ENCODE assay signal across 15 cellular contexts in the genomic region with DNA sequence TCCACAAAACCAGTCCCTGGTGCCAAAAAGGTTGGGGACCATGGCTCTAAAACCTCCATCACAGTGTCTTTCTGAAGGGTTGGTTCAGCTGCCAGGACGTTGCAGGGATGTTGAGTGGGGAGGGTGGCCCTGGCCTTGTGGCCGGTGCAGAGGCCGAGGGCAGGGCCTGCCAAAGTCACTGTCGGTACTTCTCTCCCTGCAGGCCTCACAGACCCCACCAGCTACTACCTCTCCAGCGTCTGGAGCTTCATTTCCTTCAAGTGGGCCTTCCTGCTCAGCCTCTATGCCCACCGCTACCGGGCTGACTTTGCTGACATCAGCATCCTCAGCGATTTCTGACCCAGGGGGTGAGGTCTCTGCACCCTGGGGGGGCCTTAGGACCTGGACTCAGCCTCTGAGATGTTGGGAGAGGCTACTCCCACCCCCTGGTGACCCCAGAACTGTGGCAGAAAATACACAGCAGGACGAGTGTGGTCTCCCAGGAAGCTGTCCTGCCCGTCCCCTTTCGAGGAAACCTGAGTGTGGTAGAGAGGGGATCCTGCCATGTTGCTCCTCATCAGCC. TPM values are rescaled to one million over a fixed set of nuclear protein-coding genes. Genes with fewer than 3 reads are reported as not detected.
DNase-seq lines count a peak whose midpoint lies in the region; ATAC-seq and TF ChIP-seq lines count a peak whose summit lies in the region.
"Had no signal": no experiment of that assay in that cellular context is flagged by ENCODE, and none has a peak within 500 bp of the region (broad histone marks: within the 10 kb centered on the region; RNA-seq: fewer than 3 reads in every experiment).

No MANE protein-coding gene starts in this region.

- no peaks in the 10 kb centered on the region for H3K27me3 Mint-ChIP-seq in activated naive CD8-positive, alpha-beta T cell treated with anti-CD3 and anti-CD28 coated beads for 36 hours
- H3K27me3 Mint-ChIP-seq: dendritic cell treated with granulocyte-macrophage colony-stimulating factor and Interleukin-4, amounts not matched to agents 40 ng/mL and 50 ng/mL, for 4 days; stimulated activated naive B cell treated with anti-CD40 and anti-IgM and Interleukin-4, amounts not matched to agents 10 μg/mL and 1 μg/mL and 100 μg/mL, for 72 hours had no signal

- intact Hi-C loops in heart right ventricle (cut with DNase I): loop anchor here (1.0 to 10.0 kb wide), 11 partner anchors 18 to 68 kb away; partner anchors contain the start of gene HDAC7 (in 1 of the 10)
- intact Hi-C loops in Right ventricle myocardium inferior (cut with DNase I): loop anchor here (1.0 to 5.0 kb wide), 3 partner anchors 57 to 128 kb away; no protein-coding TSS in a partner anchor
- intact Hi-C loops in right cardiac atrium (cut with DNase I): loop anchor here (2.0 to 10.0 kb wide), 3 partner anchors 55 to 59 kb away; no protein-coding TSS in a partner anchor
- intact Hi-C loops in tibial artery (cut with DNase I; ENCODE audit: low total_unique reads): loop anchor here (2.0 to 5.0 kb wide), 2 partner anchors 38 to 59 kb away; no protein-coding TSS in a partner anchor

- in situ Hi-C loops in brain microvascular endothelial cell (cut with HindIII; ENCODE audit: low pct_ligation_motif_present, low sequenced_read_pairs): no loop called here

- no peaks in the 10 kb centered on the region for H3K9me3 Mint-ChIP-seq in activated naive CD8-positive, alpha-beta T cell treated with anti-CD3 and anti-CD28 coated beads for 36 hours
- H3K9me3 Mint-ChIP-seq: activated T-helper 1 cell treated with anti-CD3 and anti-CD28 coated beads, Interleukin-12 subunit alpha, Interleukin-12 subunit beta, Interleukin-2, Interleukin-4 antibody, amounts not matched to agents 30 ng/mL and 10 ng/mL and 1 ng/mL, durations not matched to agents 14 hours and 24 hours and 36 hours; dendritic cell treated with granulocyte-macrophage colony-stimulating factor and Interleukin-4, amounts not matched to agents 40 ng/mL and 50 ng/mL, for 4 days; stimulated activated naive B cell treated with anti-CD40 and anti-IgM and Interleukin-4, amounts not matched to agents 10 μg/mL and 1 μg/mL and 100 μg/mL, for 72 hours had no signal

- H3K36me3 ChIP-seq in heart right ventricle (peaks cover 0 to 49% (median 22%) of the 10 kb centered on the region in 9 donors), tibial artery (peaks cover 23 to 45% (median 42%) of the 10 kb centered on the region in 3 donors), brain microvascular endothelial cell (replicated peaks) (peaks cover 34% of the 10 kb centered on the region)

- ATAC-seq in heart right ventricle: peak in 5 of 8 donors; percentile 4 to 15 (median 8)
- no peak for ATAC-seq in Right ventricle myocardium inferior
- peak; percentile 2 to 14 for ATAC-seq in right cardiac atrium

- H3K27ac ChIP-seq in heart right ventricle: peak overlapping the region in 3 of 10 donors; percentile 17 to 52 (median 39)
- H3K27ac ChIP-seq in right cardiac atrium (ENCODE audit: low read length): no peak overlapping the region
- H3K27ac ChIP-seq in tibial artery: peak overlapping the region; percentile 23 to 38
- H3K27ac ChIP-seq in brain microvascular endothelial cell: no peak overlapping the region
- H3K27ac ChIP-seq: parathyroid adenoma had no signal

- H3K36me3 Mint-ChIP-seq in activated naive CD8-positive, alpha-beta T cell treated with anti-CD3 and anti-CD28 coated beads for 36 hours: peaks cover 6% of the 10 kb centered on the region

- H3K4me1 ChIP-seq in heart right ventricle: peaks cover 17 to 69% (median 46%) of the 10 kb centered on the region in 9 donors
- peaks cover 26% of the 10 kb centered on the region for H3K4me1 ChIP-seq in right cardiac atrium (ENCODE audit: control insufficient read depth, insufficient read depth, low read length)
- H3K4me1 ChIP-seq in tibial artery: peaks cover 0 to 49% (median 47%) of the 10 kb centered on the region in 4 donors

- DNase-seq in heart right ventricle (no peak), Right ventricle myocardium inferior (ENCODE audit: missing footprints) (no peak), right cardiac atrium (peak; percentile 23 to 67 (median 58)), tibial artery (no peak), brain microvascular endothelial cell (no peak), NCI-H526 treated with DMSO at 0.1 percent for 48 hours (lab: John Stamatoyannopoulos, UW) (no peak), iPS-NIHi11 (ENCODE audit: low spot score) (no peak)
- no peak for DNase-seq in activated naive CD8-positive, alpha-beta T cell treated with anti-CD3 and anti-CD28 coated beads for 36 hours

- H3K4me1 Mint-ChIP-seq in activated naive CD8-positive, alpha-beta T cell treated with anti-CD3 and anti-CD28 coated beads for 36 hours: peaks cover 20% of the 10 kb centered on the region

- WGBS in heart right ventricle, 2 donors: 64 to 68% methylated on average over 11 of the region's 11 CpGs
- WGBS in right cardiac atrium: 53% methylated on average over 11 of the region's 11 CpGs

- H3K4me3 Mint-ChIP-seq in activated naive CD8-positive, alpha-beta T cell treated with anti-CD3 and anti-CD28 coated beads for 36 hours: no peak overlapping the region
- H3K4me3 Mint-ChIP-seq: activated T-helper 1 cell treated with anti-CD3 and anti-CD28 coated beads, Interleukin-12 subunit alpha, Interleukin-12 subunit beta, Interleukin-2, Interleukin-4 antibody, amounts not matched to agents 30 ng/mL and 10 ng/mL and 1 ng/mL, durations not matched to agents 14 hours and 24 hours and 36 hours; dendritic cell treated with granulocyte-macrophage colony-stimulating factor and Interleukin-4, amounts not matched to agents 40 ng/mL and 50 ng/mL, for 4 days had no signal

- no peak overlapping the region for H3K4me3 ChIP-seq in heart right ventricle
- H3K4me3 ChIP-seq in right cardiac atrium (ENCODE audit: low read length): no peak overlapping the region
- no peak overlapping the region for H3K4me3 ChIP-seq in tibial artery
- no peak overlapping the region for H3K4me3 ChIP-seq in brain microvascular endothelial cell (ENCODE audit: low read depth, low read length)
- H3K4me3 ChIP-seq: smooth muscle cell had no signal

- peak overlapping the region; percentile 5 for H3K27ac Mint-ChIP-seq in activated naive CD8-positive, alpha-beta T cell treated with anti-CD3 and anti-CD28 coated beads for 36 hours
- H3K27ac Mint-ChIP-seq: dendritic cell treated with granulocyte-macrophage colony-stimulating factor and Interleukin-4, amounts not matched to agents 40 ng/mL and 50 ng/mL, for 4 days had no signal

- H3K9me3 ChIP-seq in heart right ventricle (no peaks in the 10 kb centered on the region), right cardiac atrium (ENCODE audit: control insufficient read depth, low read length) (no peaks in the 10 kb centered on the region), tibial artery (no peaks in the 10 kb centered on the region)

- no peaks in the 10 kb centered on the region for H3K27me3 ChIP-seq in heart right ventricle
- H3K27me3 ChIP-seq in right cardiac atrium (ENCODE audit: control insufficient read depth, insufficient read depth): no peaks in the 10 kb centered on the region
- no peaks in the 10 kb centered on the region for H3K27me3 ChIP-seq in tibial artery
- no peaks in the 10 kb centered on the region for H3K27me3 ChIP-seq in brain microvascular endothelial cell (replicated peaks)

- no peak for TF ChIP-seq CTCF in heart right ventricle (IDR thresholded peaks at IDR 0.05)
- TF ChIP-seq CTCF in tibial artery (IDR thresholded peaks at IDR 0.05): no peak
- TF ChIP-seq CTCF in brain microvascular endothelial cell (IDR thresholded peaks at IDR 0.05; ENCODE audit: low read depth, low read length, missing control alignments): no peak

RNA-seq across cellular contexts. Expression of gene SLC48A1, which starts 7.0 kb away (rescaled TPM):
- total RNA-seq in heart right ventricle (10 to 100 TPM; 18.6 to 31.9 (median 22.1) TPM), Right ventricle myocardium inferior (23.2 TPM), right cardiac atrium (10 to 100 TPM; 26.5 to 30.1 (median 27.6) TPM)
- polyA plus RNA-seq in heart right ventricle (10 to 100 TPM; 12.6 to 26.2 TPM), right cardiac atrium (22.0 TPM)
- total RNA-seq in activated naive CD8-positive, alpha-beta T cell treated with anti-CD3 and anti-CD28 coated beads for 36 hours: 1 to 10 TPM; 5.4 to 6.0 TPM

RNA-seq across cellular contexts. Expression of gene RAPGEF3, which starts 21.3 kb away (rescaled TPM):
- total RNA-seq in heart right ventricle: 10 to 100 TPM in 9 of 10 donors, 1 to 10 TPM in 1; 9.5 to 54.9 (median 19.8) TPM
- polyA plus RNA-seq in heart right ventricle: 100 to 1,000 TPM in 1 of 2 donors, 10 to 100 TPM in 1; 22.4 to 173 TPM
- 37.3 TPM for total RNA-seq in Right ventricle myocardium inferior
- total RNA-seq in activated naive CD8-positive, alpha-beta T cell treated with anti-CD3 and anti-CD28 coated beads for 36 hours: under 1 TPM; 0.27 to 0.54 TPM
- total RNA-seq in right cardiac atrium: 10 to 100 TPM; 14.1 to 28.7 (median 23.3) TPM
- 44.9 TPM for polyA plus RNA-seq in right cardiac atrium

RNA-seq across cellular contexts. Expression of gene HDAC7, which starts 39.7 kb away (rescaled TPM):
- 10 to 100 TPM; 26.9 to 50.7 (median 38.5) TPM for total RNA-seq in heart right ventricle
- 10 to 100 TPM; 40.4 to 75.6 TPM for polyA plus RNA-seq in heart right ventricle
- total RNA-seq in Right ventricle myocardium inferior: 38.8 TPM
- 100 to 1,000 TPM; 233 to 246 TPM for total RNA-seq in activated naive CD8-positive, alpha-beta T cell treated with anti-CD3 and anti-CD28 coated beads for 36 hours
- total RNA-seq in right cardiac atrium: 10 to 100 TPM; 46.5 to 60.1 (median 51.1) TPM
- polyA plus RNA-seq in right cardiac atrium: 38.0 TPM

RNA-seq across cellular contexts. Expression of gene ENDOU, which starts 54.7 kb away (rescaled TPM):
- under 1 TPM in 9 of 10 donors, not detected in 1; 0.11 to 0.56 (median 0.31) TPM for total RNA-seq in heart right ventricle
- polyA plus RNA-seq in heart right ventricle: under 1 TPM; 0.26 to 0.29 TPM
- not detected for total RNA-seq in Right ventricle myocardium inferior
- under 1 TPM in 1 of 2 experiments, not detected in 1; 0.08 TPM for total RNA-seq in activated naive CD8-positive, alpha-beta T cell treated with anti-CD3 and anti-CD28 coated beads for 36 hours
- total RNA-seq in right cardiac atrium: under 1 TPM; 0.28 to 0.86 (median 0.51) TPM
- 0.45 TPM for polyA plus RNA-seq in right cardiac atrium
- total RNA-seq: activated T-helper 1 cell treated with anti-CD3 and anti-CD28 coated beads, Interleukin-12 subunit alpha, Interleukin-12 subunit beta, Interleukin-2, Interleukin-4 antibody, amounts not matched to agents 30 ng/mL and 10 ng/mL and 1 ng/mL, durations not matched to agents 14 hours and 24 hours and 36 hours; Calu3; left colon had no signal

Comparison
In these comparisons a context has a peak if more than half of its experiments do, and no peak if none do; other contexts are left out.
1. DNase-seq: peak in right cardiac atrium (3 of 3); none in heart right ventricle (0 of 2), Right ventricle myocardium inferior (single experiment), activated naive CD8-positive, alpha-beta T cell treated with anti-CD3 and anti-CD28 coated beads for 36 hours (single experiment), tibial artery (0 of 2), brain microvascular endothelial cell (single experiment), NCI-H526 treated with DMSO at 0.1 percent for 48 hours (single experiment) and iPS-NIHi11 (single experiment).
2. H3K27ac ChIP-seq: peak in tibial artery (2 of 2); none in right cardiac atrium (single experiment) and brain microvascular endothelial cell (single experiment).
3. RNA of gene RAPGEF3, which starts 21.3 kb away (total RNA-seq): 37.3 TPM in Right ventricle myocardium inferior (single experiment), 14.1 to 28.7 TPM in right cardiac atrium and 9.5 to 54.9 TPM in heart right ventricle; 0.27 to 0.54 TPM in activated naive CD8-positive, alpha-beta T cell treated with anti-CD3 and anti-CD28 coated beads for 36 hours; every median in the first group is over 4 times any median in the second.